In the genomic region with DNA sequence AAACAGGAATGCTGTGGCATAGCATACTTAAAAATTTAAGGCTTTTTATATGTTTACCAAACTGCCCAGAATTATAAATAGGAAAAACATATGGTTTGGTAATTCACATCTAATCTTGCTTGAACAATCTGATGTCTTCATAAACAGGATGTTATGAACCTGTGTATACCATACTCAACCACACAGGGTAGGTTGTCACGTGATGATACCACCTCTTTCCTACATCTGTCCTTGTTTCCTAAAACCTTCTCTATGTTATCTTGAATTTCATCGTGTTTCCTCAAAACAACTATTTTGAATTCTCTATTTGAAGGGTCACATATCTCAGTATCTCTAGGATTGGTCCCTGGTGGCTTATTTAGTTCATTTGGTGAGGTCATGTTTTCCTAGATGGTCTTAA, we compare ENCODE assay signal across 8 cellular contexts.
"Had no signal": no experiment of that assay in that cellular context is flagged by ENCODE, and none has a peak within 500 bp of the region (broad histone marks: within the 10 kb centered on the region; RNA-seq: fewer than 3 reads in every experiment).

No MANE protein-coding gene starts in this region.

- H3K4me3 ChIP-seq: GM12878 had no signal

- FAIRE-seq: G401.6, GM12878, GM12891, GM12892, GM18507, GM19239 had no signal

- DNase-seq: GDM1, GF-D8 had no signal

- ATAC-seq: GM12878 had no signal
